Comparison of ENCODE assay signal across 9 cellular contexts in the genomic region with DNA sequence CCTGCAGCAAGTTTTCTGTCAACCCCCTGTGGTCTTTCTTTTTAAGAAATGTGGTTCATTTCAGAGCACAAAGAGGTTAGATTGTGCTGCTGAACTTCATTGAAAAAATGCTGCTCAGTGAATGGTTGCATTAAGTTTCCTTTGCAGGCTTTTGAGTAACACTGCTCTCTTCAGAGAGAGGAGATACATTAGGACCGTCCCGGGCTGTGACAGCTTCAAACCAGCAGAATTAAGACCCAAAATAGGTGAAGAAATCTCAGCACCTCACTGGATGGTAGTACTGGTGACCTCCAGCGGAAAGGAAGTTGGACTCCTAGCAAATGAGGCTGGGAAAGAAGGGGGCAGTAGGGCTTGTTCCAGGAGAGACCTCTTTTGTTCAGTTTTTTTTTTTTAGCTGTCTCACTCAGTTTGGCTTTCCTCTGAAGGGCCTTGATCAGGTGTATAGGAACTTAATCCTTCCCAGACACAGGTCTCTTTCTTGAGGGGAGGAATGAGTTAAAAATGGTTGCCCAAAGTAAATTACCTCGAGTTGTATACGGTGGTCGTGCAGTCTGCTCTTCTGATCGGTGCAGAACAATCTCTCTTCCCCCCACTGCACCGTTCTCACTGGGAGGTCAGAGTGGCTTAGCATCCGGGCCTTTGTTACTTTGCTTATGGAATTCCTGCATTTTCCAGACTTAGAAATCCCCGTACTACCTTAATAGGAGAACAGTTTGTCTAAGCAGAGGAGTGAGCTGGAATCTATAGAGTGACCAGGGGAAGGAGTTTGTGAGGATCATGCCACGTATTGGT.
DNase-seq lines count a peak whose midpoint lies in the region; ATAC-seq and TF ChIP-seq lines count a peak whose summit lies in the region.
"Had no signal": no experiment of that assay in that cellular context is flagged by ENCODE, and none has a peak within 500 bp of the region (broad histone marks: within the 10 kb centered on the region; RNA-seq: fewer than 3 reads in every experiment).

No MANE protein-coding gene starts in this region.

- H3K4me1 ChIP-seq in heart left ventricle (peaks cover 0 to 79% (median 50%) of the 10 kb centered on the region in 12 donors), lung (ENCODE audit: control insufficient read depth in 2 of 2, insufficient read depth in 2 of 2, low read length in 2 of 2) (peaks cover 7 to 19% of the 10 kb centered on the region in 2 donors), uterus (peaks cover 8 to 13% of the 10 kb centered on the region in 2 donors)

- H3K4me3 ChIP-seq in heart left ventricle (peak overlapping the region in 10 of 12 donors; percentile 56 to 98 (median 92)), lung (peak overlapping the region; percentile 40), uterus (peak overlapping the region; percentile 54 to 80)

- H3K36me3 ChIP-seq in heart left ventricle: no peaks in the 10 kb centered on the region
- H3K36me3 ChIP-seq in lung (ENCODE audit: control insufficient read depth in 2 of 2, insufficient read depth in 2 of 2, low read length in 2 of 2): no peaks in the 10 kb centered on the region
- H3K36me3 ChIP-seq in uterus: no peaks in the 10 kb centered on the region

- ATAC-seq in heart left ventricle (no peak), Right ventricle myocardium inferior (no peak), lung (ENCODE audit: insufficient read depth, low FRiP score) (no peak), HG03460 (IDR thresholded peaks at IDR 0.05; ENCODE audit: unreplicated experiment) (no peak), GM18498 (IDR thresholded peaks at IDR 0.05; ENCODE audit: unreplicated experiment) (no peak)

- H3K27me3 ChIP-seq in heart left ventricle (no peaks in the 10 kb centered on the region), lung (ENCODE audit: control insufficient read depth, insufficient read depth) (no peaks in the 10 kb centered on the region), uterus (no peaks in the 10 kb centered on the region)

- no peaks in the 10 kb centered on the region for H3K9me3 ChIP-seq in heart left ventricle
- H3K9me3 ChIP-seq in lung (ENCODE audit: control insufficient read depth in 2 of 2, insufficient read depth in 1 of 2, low read length in 1 of 2): no peaks in the 10 kb centered on the region
- H3K9me3 ChIP-seq in uterus: no peaks in the 10 kb centered on the region

- intact Hi-C loops in heart left ventricle (cut with DNase I) (loop anchor here in 5 of 10 donors (1.0 to 10.0 kb wide), 6 partner anchors 20 to 428 kb away; no protein-coding TSS in a partner anchor), Right ventricle myocardium inferior (cut with DNase I) (loop anchor here (2.0 to 10.0 kb wide), 2 partner anchors 26 to 438 kb away; no protein-coding TSS in a partner anchor), uterus (cut with DNase I; ENCODE audit: low total_unique reads) (loop anchor here (5.0 kb wide), 1 partner anchor 80 kb away; no protein-coding TSS in a partner anchor)

- no peak for TF ChIP-seq POLR2A in heart left ventricle (IDR thresholded peaks at IDR 0.05)
- no peak for TF ChIP-seq POLR2A in uterus (IDR thresholded peaks at IDR 0.05)

- 47 to 53% (median 52%) methylated on average over 11 of the region's 11 CpGs for WGBS in heart left ventricle, 4 donors
- 36 to 62% methylated on average over 11 of the region's 11 CpGs for WGBS in lung, 2 donors

- H3K27ac ChIP-seq in heart left ventricle (peak overlapping the region in 11 of 12 donors; percentile 90 to 97 (median 95)), cingulate gyrus (ENCODE audit: low read depth, low read length) (peak overlapping the region; percentile 63), lung (ENCODE audit: low read depth in 1 of 2, low read length in 1 of 2) (peak overlapping the region; percentile 86 to 99), uterus (peak overlapping the region; percentile 94 to 95)

- DNase-seq in heart left ventricle: no peak
- no peak for DNase-seq in Right ventricle myocardium inferior (ENCODE audit: missing footprints)
- DNase-seq in lung (ENCODE audit: low spot score): no peak
- no peak for DNase-seq in uterus
- no peak for DNase-seq in stimulated activated CD4-positive, alpha-beta T cell treated with anti-CD3 and anti-CD28 coated beads, Interleukin-2, amount 100 ng/mL, for 24 hours
- DNase-seq: Kasumi-1 had no signal

- TF ChIP-seq CTCF in heart left ventricle (IDR thresholded peaks at IDR 0.05) (no peak), lung (IDR thresholded peaks at IDR 0.05; ENCODE audit: control extremely low read depth, extremely low read depth) (no peak), uterus (IDR thresholded peaks at IDR 0.05) (no peak)

Comparison
In these comparisons a context has a peak if more than half of its experiments do, and no peak if none do; other contexts are left out.
1. H3K4me3 ChIP-seq: peak in every context shown above with its lines; median percentile 92 in heart left ventricle; 67 in uterus; 40 in lung.